Comparison of ENCODE assay signal across 8 cellular contexts in the genomic region with DNA sequence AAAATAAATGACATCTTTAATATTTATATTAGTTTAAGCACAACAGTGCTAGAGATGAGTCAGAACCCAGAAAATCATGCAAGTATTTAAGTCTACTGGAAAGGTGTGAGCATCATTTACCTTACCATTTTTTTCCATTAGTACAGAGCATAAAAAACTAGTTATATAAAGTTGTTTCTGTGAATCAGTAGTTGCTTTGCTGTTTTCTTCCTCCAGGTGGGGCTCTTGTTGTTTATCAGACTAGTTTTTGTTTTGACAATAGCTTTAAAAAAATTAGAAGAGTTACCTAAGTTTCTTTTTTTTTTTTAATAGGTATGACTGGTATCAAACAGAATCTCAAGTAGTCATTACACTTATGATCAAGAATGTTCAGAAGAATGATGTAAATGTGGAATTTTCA. TPM values are rescaled to one million over a fixed set of nuclear protein-coding genes. Genes with fewer than 3 reads are reported as not detected.
DNase-seq lines count a peak whose midpoint lies in the region; ATAC-seq and TF ChIP-seq lines count a peak whose summit lies in the region.

No MANE protein-coding gene starts in this region.

- H3K27ac Mint-ChIP-seq in natural killer cell, result peak overlapping the region in 1 of 2 donors; percentile 29
- H3K27ac Mint-ChIP-seq in natural killer cell treated with Interleukin-12 subunit alpha and Interleukin-12 subunit beta and Interleukin-15 and Interleukin-18, amount 100 ng/mL, for 72 hours, result no peak overlapping the region

- peaks cover 0 to 62% of the 10 kb centered on the region in 2 donors for H3K36me3 ChIP-seq in vagina
- peaks cover 41 to 90% (median 52%) of the 10 kb centered on the region in 4 donors for H3K36me3 ChIP-seq in upper lobe of left lung

- H3K27ac ChIP-seq in vagina (no peak overlapping the region), upper lobe of left lung (no peak overlapping the region)

- no peaks in the 10 kb centered on the region for H3K9me3 Mint-ChIP-seq in natural killer cell
- no peaks in the 10 kb centered on the region for H3K9me3 Mint-ChIP-seq in natural killer cell treated with Interleukin-12 subunit alpha and Interleukin-12 subunit beta and Interleukin-15 and Interleukin-18, amount 100 ng/mL, for 72 hours

- DNase-seq in natural killer cell (no peak), OCI-M1 (lab: John Stamatoyannopoulos, UW) (peak; percentile 62), fibroblast of peridontal ligament (ENCODE audit: extremely low read depth) (peak; percentile 38), vagina (ENCODE audit: extremely low spot score in 2 of 2) (no peak), upper lobe of left lung (no peak), lower leg skin (ENCODE audit: low spot score in 2 of 2) (no peak)
- DNase-seq in natural killer cell treated with Interleukin-12 subunit alpha and Interleukin-12 subunit beta and Interleukin-15 and Interleukin-18, amount 100 ng/mL, for 72 hours (ENCODE audit: low spot score), result no peak

- no peak overlapping the region for H3K4me3 ChIP-seq in vagina
- no peak overlapping the region for H3K4me3 ChIP-seq in upper lobe of left lung
- no peak overlapping the region for H3K4me3 ChIP-seq in lower leg skin (ENCODE audit: low read depth, poor library complexity, severe bottlenecking)

- TF ChIP-seq POLR2A in vagina (IDR thresholded peaks at IDR 0.05) (no peak), upper lobe of left lung (IDR thresholded peaks at IDR 0.05) (no peak), lower leg skin (IDR thresholded peaks at IDR 0.05) (no peak)

- ATAC-seq in natural killer cell (peak in 2 of 3 donors; percentile 37 to 72), upper lobe of left lung (ENCODE audit: low FRiP score in 2 of 2) (no peak), GM18870 (IDR thresholded peaks at IDR 0.05; ENCODE audit: unreplicated experiment) (no peak)
- ATAC-seq in natural killer cell treated with Interleukin-12 subunit alpha and Interleukin-12 subunit beta and Interleukin-15 and Interleukin-18, amount 100 ng/mL, for 72 hours, result no peak

- no peak for TF ChIP-seq EP300 in upper lobe of left lung (IDR thresholded peaks at IDR 0.05)

- intact Hi-C loops in natural killer cell (cut with micrococcal nuclease), result no loop called here
- intact Hi-C loops in vagina (cut with DNase I), result no loop called here
- intact Hi-C loops in lower leg skin (cut with DNase I; ENCODE audit: low total_unique reads), result loop anchor here (5.0 kb wide), 1 partner anchor 142 kb away; no protein-coding TSS in a partner anchor

- TF ChIP-seq CTCF in natural killer cell (IDR thresholded peaks at IDR 0.05) (peak; percentile 53), vagina (IDR thresholded peaks at IDR 0.05) (peak in 2 of 3 experiments; percentile 13 to 17), upper lobe of left lung (IDR thresholded peaks at IDR 0.05) (peak in 3 of 6 experiments; percentile 23 to 28 (median 24)), lower leg skin (IDR thresholded peaks at IDR 0.05) (no peak)

- H3K4me1 Mint-ChIP-seq in natural killer cell, result peaks cover 0 to 5% of the 10 kb centered on the region in 2 donors
- H3K4me1 Mint-ChIP-seq in natural killer cell treated with Interleukin-12 subunit alpha and Interleukin-12 subunit beta and Interleukin-15 and Interleukin-18, amount 100 ng/mL, for 72 hours (ENCODE audit: low read depth in 2 of 2), result no peaks in the 10 kb centered on the region

- no peaks in the 10 kb centered on the region for H3K36me3 Mint-ChIP-seq in natural killer cell
- H3K36me3 Mint-ChIP-seq in natural killer cell treated with Interleukin-12 subunit alpha and Interleukin-12 subunit beta and Interleukin-15 and Interleukin-18, amount 100 ng/mL, for 72 hours, result peaks cover 14% of the 10 kb centered on the region

- no peaks in the 10 kb centered on the region for H3K27me3 ChIP-seq in vagina
- H3K27me3 ChIP-seq in upper lobe of left lung, result no peaks in the 10 kb centered on the region

- H3K4me3 Mint-ChIP-seq in natural killer cell, result no peak overlapping the region
- H3K4me3 Mint-ChIP-seq in natural killer cell treated with Interleukin-12 subunit alpha and Interleukin-12 subunit beta and Interleukin-15 and Interleukin-18, amount 100 ng/mL, for 72 hours, result no peak overlapping the region

- H3K9me3 ChIP-seq in vagina (no peaks in the 10 kb centered on the region), upper lobe of left lung (no peaks in the 10 kb centered on the region)

- H3K27me3 Mint-ChIP-seq in natural killer cell (ENCODE audit: low read depth in 2 of 2), result no peaks in the 10 kb centered on the region
- no peaks in the 10 kb centered on the region for H3K27me3 Mint-ChIP-seq in natural killer cell treated with Interleukin-12 subunit alpha and Interleukin-12 subunit beta and Interleukin-15 and Interleukin-18, amount 100 ng/mL, for 72 hours

- no peaks in the 10 kb centered on the region for H3K4me1 ChIP-seq in vagina
- H3K4me1 ChIP-seq in upper lobe of left lung, result no peaks in the 10 kb centered on the region

RNA-seq across cellular contexts. Expression of a gene that starts 12.7 kb away (rescaled TPM):
- total RNA-seq in natural killer cell (10 to 100 TPM; 27.4 to 34.4 (median 29.7) TPM), vagina (24.1 TPM), upper lobe of left lung (10 to 100 TPM; 19.9 to 43.7 (median 28.0) TPM), lower leg skin (10 to 100 TPM; 21.2 to 39.0 (median 30.9) TPM)
- total RNA-seq in natural killer cell treated with Interleukin-12 subunit alpha and Interleukin-12 subunit beta and Interleukin-15 and Interleukin-18, amount 100 ng/mL, for 72 hours, result 10 to 100 TPM; 49.0 to 58.1 TPM

RNA-seq across cellular contexts. Expression of a gene that starts 23.1 kb away (rescaled TPM):
- total RNA-seq in natural killer cell (10 to 100 TPM; 11.9 to 16.2 (median 15.4) TPM), vagina (3.2 TPM), upper lobe of left lung (1 to 10 TPM; 2.7 to 7.3 (median 4.9) TPM), lower leg skin (1 to 10 TPM; 1.8 to 2.8 (median 2.5) TPM)
- 10 to 100 TPM in 1 of 2 donors, 1 to 10 TPM in 1; 6.9 to 11.6 TPM for total RNA-seq in natural killer cell treated with Interleukin-12 subunit alpha and Interleukin-12 subunit beta and Interleukin-15 and Interleukin-18, amount 100 ng/mL, for 72 hours

Comparison
In these comparisons a context has a peak if more than half of its experiments do, and no peak if none do; other contexts are left out.
1. ATAC-seq: peak in natural killer cell (2 of 3); none in natural killer cell treated with Interleukin-12 subunit alpha and Interleukin-12 subunit beta and Interleukin-15 and Interleukin-18, amount 100 ng/mL, for 72 hours (0 of 2), upper lobe of left lung (0 of 2) and GM18870 (single experiment).
2. DNase-seq: peak in OCI-M1 (single experiment) and fibroblast of peridontal ligament (single experiment); none in natural killer cell (single experiment), natural killer cell treated with Interleukin-12 subunit alpha and Interleukin-12 subunit beta and Interleukin-15 and Interleukin-18, amount 100 ng/mL, for 72 hours (single experiment), vagina (0 of 2), upper lobe of left lung (0 of 2) and lower leg skin (0 of 2).
3. CTCF ChIP-seq: peak in natural killer cell (single experiment) and vagina (2 of 3); none in lower leg skin (0 of 3).